In genomic region chr1:192442736-192443135, GRCh38 we compare ENCODE assay signal across 23 cellular contexts.
A peak's percentile ranks its signal among the peaks of the same experiment; 100 is the strongest.
DNase-seq lines count a peak whose midpoint lies in the region; ATAC-seq, FAIRE-seq and TF ChIP-seq lines count a peak whose summit lies in the region.
"Had no signal": no experiment of that assay in that cellular context is flagged by ENCODE, and none has a peak within 500 bp of the region (broad histone marks: within the 10 kb centered on the region; RNA-seq: fewer than 3 reads in every experiment).

No MANE protein-coding gene starts in this region.

- H3K9me3 ChIP-seq in IMR-90 (ENCODE audit: control insufficient read depth, insufficient read depth, low read length): no peaks in the 10 kb centered on the region
- H3K9me3 ChIP-seq in astrocyte (ENCODE audit: insufficient read depth, low read depth, low read length): no peaks in the 10 kb centered on the region
- no peaks in the 10 kb centered on the region for H3K9me3 ChIP-seq in osteoblast (ENCODE audit: low read depth, low read length)

- intact Hi-C loops in IMR-90 (cut with micrococcal nuclease): loop anchor here (10.0 kb wide), 1 partner anchor 288 kb away; the partner anchor contains the start of gene RGS18

- H2AFZ ChIP-seq in IMR-90 (replicated peaks; ENCODE audit: low read length, poor library complexity) (no peak overlapping the region), astrocyte (ENCODE audit: low read depth, low read length) (peak overlapping the region; percentile 2), osteoblast (ENCODE audit: low read length) (peak overlapping the region; percentile 44)

- H3K18ac ChIP-seq in IMR-90 (ENCODE audit: low read depth, low read length): peak overlapping the region; percentile 74; the same call in 1 of the 2 replicates

- no peak overlapping the region for H3K56ac ChIP-seq in IMR-90 (ENCODE audit: extremely low read depth, insufficient read depth, low read length)

- H3K14ac ChIP-seq in IMR-90 (replicated peaks; ENCODE audit: low read depth, low read length): peak overlapping the region; percentile 18; the same call in 1 of the 2 replicates

- H3K4me2 ChIP-seq in IMR-90 (ENCODE audit: low read depth, low read length) (no peak overlapping the region), astrocyte (ENCODE audit: low read length) (no peak overlapping the region), osteoblast (ENCODE audit: insufficient read depth, low read length) (no peak overlapping the region)

- peak overlapping the region; percentile 18; the same call in 1 of the 2 replicates for H4K91ac ChIP-seq in IMR-90 (ENCODE audit: insufficient read depth, low read depth, low read length)

- H2AK5ac ChIP-seq in IMR-90 (ENCODE audit: low read depth, low read length): peak overlapping the region; percentile 41

- H4K5ac ChIP-seq in IMR-90 (ENCODE audit: low read depth, low read length): peak overlapping the region; percentile 8; the same call in 1 of the 2 replicates

- H3K9ac ChIP-seq in IMR-90 (ENCODE audit: low read depth, low read length): no peak overlapping the region
- H3K9ac ChIP-seq in astrocyte (ENCODE audit: low read length): no peak overlapping the region

- H2BK15ac ChIP-seq in IMR-90 (ENCODE audit: low read depth, low read length): 0 out of 3 replicates have a peak overlapping the region, but pooled peaks have one; percentile 61

- peaks cover 5% of the 10 kb centered on the region for H3K9me1 ChIP-seq in IMR-90 (ENCODE audit: insufficient read depth, low read length)

- H2BK20ac ChIP-seq in IMR-90 (ENCODE audit: low read depth, low read length): peak overlapping the region; percentile 50

- H4K8ac ChIP-seq in IMR-90 (ENCODE audit: low read depth in 2 of 2, low read length in 2 of 2): peak overlapping the region; percentile 1 to 35; a peak in 2 of 4 replicates

- H3K79me1 ChIP-seq in IMR-90 (ENCODE audit: low read depth in 1 of 2, low read length in 2 of 2): no peaks in the 10 kb centered on the region

- no peak overlapping the region for H2BK5ac ChIP-seq in IMR-90 (ENCODE audit: low read depth, low read length, poor library complexity, severe bottlenecking)

- no peak for TF ChIP-seq POLR2A in IMR-90 (IDR thresholded peaks at IDR 0.05; ENCODE audit: low read depth, low read length)

- H4K20me1 ChIP-seq in IMR-90 (ENCODE audit: insufficient read depth, low read length): no peaks in the 10 kb centered on the region
- H4K20me1 ChIP-seq in astrocyte (ENCODE audit: insufficient read depth, low read length): no peaks in the 10 kb centered on the region
- no peaks in the 10 kb centered on the region for H4K20me1 ChIP-seq in osteoblast (ENCODE audit: insufficient read depth, low read length)

- dilution Hi-C loops in IMR-90 (cut with HindIII; ENCODE audit: low sequenced_read_pairs, unreplicated experiment): no loop called here

- POLR2A ChIA-PET in IMR-90 (lab: Charles Lee; ENCODE audit: unreplicated experiment): no interaction called here

- peaks cover 20% of the 10 kb centered on the region for H3K4me1 Mint-ChIP-seq in astrocyte (ENCODE audit: low read depth, unreplicated experiment)
- no peaks in the 10 kb centered on the region for H3K4me1 Mint-ChIP-seq in immature natural killer cell
- H3K4me1 Mint-ChIP-seq: B cell, CD14-positive monocyte had no signal

- H3K27me3 Mint-ChIP-seq in astrocyte (ENCODE audit: low read depth, unreplicated experiment) (no peaks in the 10 kb centered on the region), immature natural killer cell (ENCODE audit: low read depth in 3 of 3) (no peaks in the 10 kb centered on the region)

- TF ChIP-seq RAD21 in IMR-90 (IDR thresholded peaks at IDR 0.05; ENCODE audit: low read length): no peak

- no peak overlapping the region for H2AK9ac ChIP-seq in IMR-90 (replicated peaks; ENCODE audit: low read depth, low read length, poor library complexity)

- H3K4me3 ChIP-seq in IMR-90 (ENCODE audit: insufficient read depth, low read depth, low read length): no peak overlapping the region
- H3K4me3 ChIP-seq in astrocyte (ENCODE audit: insufficient read depth, low read depth, low read length): no peak overlapping the region
- no peak overlapping the region for H3K4me3 ChIP-seq in osteoblast (ENCODE audit: insufficient read depth, low read length)

- H3K23ac ChIP-seq in IMR-90 (ENCODE audit: low read depth, low read length): no peak overlapping the region

- H3K4me3 Mint-ChIP-seq in astrocyte (ENCODE audit: unreplicated experiment) (no peak overlapping the region), immature natural killer cell (no peak overlapping the region)
- H3K4me3 Mint-ChIP-seq: B cell, CD14-positive monocyte had no signal

- peak overlapping the region; percentile 8; the same call in 1 of the 2 replicates for H3K4ac ChIP-seq in IMR-90 (ENCODE audit: low read depth, low read length)

- peak overlapping the region; percentile 52 for H2BK120ac ChIP-seq in IMR-90 (ENCODE audit: low read depth, low read length)

- no peaks in the 10 kb centered on the region for H3K27me3 ChIP-seq in IMR-90 (ENCODE audit: control insufficient read depth, insufficient read depth, low read length)
- H3K27me3 ChIP-seq in astrocyte (ENCODE audit: insufficient read depth, low read length): no peaks in the 10 kb centered on the region
- H3K27me3 ChIP-seq in osteoblast (ENCODE audit: insufficient read depth, low read length): no peaks in the 10 kb centered on the region

- BruUV-seq in IMR-90 (replicated peaks; lab: Mats Ljungman, UMichigan): no TSS peak

- CTCF ChIA-PET in IMR-90 (lab: Yijun Ruan, JAX): no interaction called here

- H3K79me2 ChIP-seq in astrocyte (ENCODE audit: insufficient read depth, low read length) (no peaks in the 10 kb centered on the region), osteoblast (ENCODE audit: insufficient read depth, low read length) (no peaks in the 10 kb centered on the region)

- H3K4me1 ChIP-seq in IMR-90 (ENCODE audit: control insufficient read depth, insufficient read depth, low read length): peaks cover 14% of the 10 kb centered on the region
- peaks cover 18% of the 10 kb centered on the region for H3K4me1 ChIP-seq in astrocyte (ENCODE audit: insufficient read depth, low read length)
- peaks cover 21% of the 10 kb centered on the region for H3K4me1 ChIP-seq in osteoblast (ENCODE audit: insufficient read depth, low read length)

- WGBS in IMR-90 (ENCODE audit: extremely low coverage in 2 of 2, insufficient read length in 1 of 2), 2 experiments: no CpG with 5 or more reads among the region's 2 CpGs

- peak; percentile 13 for DNase-seq in IMR-90
- no peak for DNase-seq in astrocyte (ENCODE audit: low read depth)
- peak; percentile 25 for DNase-seq in fibroblast of peridontal ligament (ENCODE audit: extremely low read depth)
- DNase-seq in osteoblast (ENCODE audit: insufficient read length, low spot score, missing footprints): no peak
- DNase-seq in immature natural killer cell: no peak
- DNase-seq in NCI-H82 treated with DMSO at 0.1 percent for 48 hours (lab: John Stamatoyannopoulos, UW; ENCODE audit: unreplicated experiment): no peak
- DNase-seq: EL, GF-D8, H7, KBM-7, NCI-H1105, NCI-H2029 treated with DMSO at 0.1 percent for 48 hours, NCI-H2171 treated with DMSO at 0.1 percent for 48 hours, NCI-H524 treated with DMSO at 0.1 percent for 48 hours, NCI-H82, SHP77, SW 1271 had no signal

- H3K36me3 Mint-ChIP-seq in astrocyte (ENCODE audit: low read depth, unreplicated experiment) (no peaks in the 10 kb centered on the region), immature natural killer cell (no peaks in the 10 kb centered on the region)
- H3K36me3 Mint-ChIP-seq: CD14-positive monocyte had no signal

- H3K27ac Mint-ChIP-seq in astrocyte (ENCODE audit: unreplicated experiment): no peak overlapping the region
- no peak overlapping the region for H3K27ac Mint-ChIP-seq in immature natural killer cell
- H3K27ac Mint-ChIP-seq: B cell had no signal

- no peak for FAIRE-seq in astrocyte (lab: Jason Lieb, UNC)
- FAIRE-seq: A204.1, HepG2 had no signal

- ATAC-seq in IMR-90 (ENCODE audit: low read depth) (no peak), HG02623 (IDR thresholded peaks at IDR 0.05; ENCODE audit: unreplicated experiment) (no peak)
- ATAC-seq: HepG2 had no signal

- in situ Hi-C loops in IMR-90 (cut with MboI; ENCODE audit: low sequenced_read_pairs): loop anchor here (10.0 kb wide), 2 partner anchors 118 to 448 kb away; no protein-coding TSS in a partner anchor

- H3K9me3 Mint-ChIP-seq in astrocyte (ENCODE audit: unreplicated experiment): no peaks in the 10 kb centered on the region
- H3K9me3 Mint-ChIP-seq in immature natural killer cell: no peaks in the 10 kb centered on the region
- H3K9me3 Mint-ChIP-seq: CD14-positive monocyte had no signal

- no peaks in the 10 kb centered on the region for H3K36me3 ChIP-seq in IMR-90 (ENCODE audit: control insufficient read depth, insufficient read depth, low read length)
- H3K36me3 ChIP-seq in astrocyte (ENCODE audit: insufficient read depth, low read length): no peaks in the 10 kb centered on the region
- no peaks in the 10 kb centered on the region for H3K36me3 ChIP-seq in osteoblast (ENCODE audit: insufficient read depth, low read length)

- no peak overlapping the region for H3K27ac ChIP-seq in IMR-90 (ENCODE audit: insufficient read depth, low read length)
- no peak overlapping the region for H3K27ac ChIP-seq in astrocyte (ENCODE audit: low read depth, low read length)
- no peak overlapping the region for H3K27ac ChIP-seq in osteoblast (ENCODE audit: low read depth, low read length)
- H3K27ac ChIP-seq: HL-60 had no signal

- no peak for TF ChIP-seq CTCF in IMR-90 (conservative IDR thresholded peaks at IDR 0.05; ENCODE audit: low read depth, low read length)
- TF ChIP-seq CTCF in astrocyte (IDR thresholded peaks at IDR 0.05; ENCODE audit: insufficient read depth, low read depth, low read length): no peak
- TF ChIP-seq CTCF in osteoblast (IDR thresholded peaks at IDR 0.05; ENCODE audit: extremely low read depth, low read depth, low read length): no peak

TF ChIP-seq in IMR-90, 13 proteins besides CTCF, POLR2A, EP300 and RAD21 (continues in another document):
- TF ChIP-seq FOS (IDR thresholded peaks at IDR 0.05; ENCODE audit: low read depth, low read length) (no peak), CEBPB (IDR thresholded peaks at IDR 0.05; ENCODE audit: low read depth, low read length) (no peak), CHD1 (IDR thresholded peaks at IDR 0.05; ENCODE audit: low read depth, low read length) (no peak)
- TF ChIP-seq, protein P1, sequence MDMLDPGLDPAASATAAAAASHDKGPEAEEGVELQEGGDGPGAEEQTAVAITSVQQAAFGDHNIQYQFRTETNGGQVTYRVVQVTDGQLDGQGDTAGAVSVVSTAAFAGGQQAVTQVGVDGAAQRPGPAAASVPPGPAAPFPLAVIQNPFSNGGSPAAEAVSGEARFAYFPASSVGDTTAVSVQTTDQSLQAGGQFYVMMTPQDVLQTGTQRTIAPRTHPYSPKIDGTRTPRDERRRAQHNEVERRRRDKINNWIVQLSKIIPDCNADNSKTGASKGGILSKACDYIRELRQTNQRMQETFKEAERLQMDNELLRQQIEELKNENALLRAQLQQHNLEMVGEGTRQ (IDR thresholded peaks at IDR 0.05; ENCODE audit: low read depth, low read length): no peak

Comparison
In these comparisons a context has a peak if more than half of its experiments do, and no peak if none do; other contexts are left out.
1. DNase-seq: peak in IMR-90 (single experiment) and fibroblast of peridontal ligament (single experiment); none in astrocyte (single experiment), osteoblast (single experiment), immature natural killer cell (0 of 3) and NCI-H82 treated with DMSO at 0.1 percent for 48 hours (single experiment).